ENCODE assay signal across 19 cellular contexts in genomic region chr1:85277802-85278201, GRCh38. TPM values are rescaled to one million over a fixed set of nuclear protein-coding genes. Genes with fewer than 3 reads are reported as not detected.
DNase-seq lines count a peak whose midpoint lies in the region; ATAC-seq and TF ChIP-seq lines count a peak whose summit lies in the region.
"Had no signal": no experiment of that assay in that cellular context is flagged by ENCODE, and none has a peak within 500 bp of the region (broad histone marks: within the 10 kb centered on the region; RNA-seq: fewer than 3 reads in every experiment).

No MANE protein-coding gene starts in this region.

- no peak overlapping the region for H3K4me3 ChIP-seq in BLaER1 treated with 17β-estradiol and CSF1 and Interleukin-3, amounts not matched to agents 10 nM and 100 nM
- H3K4me3 ChIP-seq in GM23338 = no peak overlapping the region
- no peak overlapping the region for H3K4me3 ChIP-seq in mesenchymal stem cell (ENCODE audit: insufficient read depth in 1 of 2, low read depth in 1 of 2, low read length in 2 of 2)

- no peak overlapping the region for H3K9ac ChIP-seq in BLaER1 treated with 17β-estradiol and CSF1 and Interleukin-3, amounts not matched to agents 10 nM and 100 nM
- no peak overlapping the region for H3K9ac ChIP-seq in mesenchymal stem cell (ENCODE audit: low read length)

- H3K27ac ChIP-seq in BLaER1 treated with 17β-estradiol and CSF1 and Interleukin-3, amounts not matched to agents 10 nM and 100 nM = peak overlapping the region in 4 of 11 experiments; percentile 87 to 96 (median 92); a peak in 6 of 22 replicates
- H3K27ac ChIP-seq in GM23338 (ENCODE audit: low read depth) = 0 out of 2 replicates have a peak overlapping the region, but pooled peaks have one; percentile 83
- H3K27ac ChIP-seq in mesenchymal stem cell (ENCODE audit: low read length, poor library complexity, severe bottlenecking) = no peak overlapping the region

- no peak overlapping the region for H2BK12ac ChIP-seq in mesenchymal stem cell (ENCODE audit: low read length in 2 of 2)

- H3K18ac ChIP-seq in mesenchymal stem cell (ENCODE audit: low read depth in 1 of 2, low read length in 2 of 2) = no peak overlapping the region

- peak overlapping the region; percentile 88 for H2AK5ac ChIP-seq in mesenchymal stem cell (ENCODE audit: low read length, severe bottlenecking)

- peaks cover 3 to 18% (median 12%) of the 10 kb centered on the region in 11 experiments; a peak in 20 of 22 replicates for H3K36me3 ChIP-seq in BLaER1 treated with 17β-estradiol and CSF1 and Interleukin-3, amounts not matched to agents 10 nM and 100 nM
- H3K36me3 ChIP-seq in GM23338 (ENCODE audit: insufficient read depth) = no peaks in the 10 kb centered on the region
- peaks cover 0 to 9% of the 10 kb centered on the region in 2 experiments for H3K36me3 ChIP-seq in mesenchymal stem cell (ENCODE audit: control insufficient read depth in 1 of 2, insufficient read depth in 2 of 2, low read depth in 1 of 2, low read length in 2 of 2)
- H3K36me3 ChIP-seq: gastroesophageal sphincter, thoracic aorta had no signal

- ATAC-seq in GM23338 (no peak), GM21717 (IDR thresholded peaks at IDR 0.05; ENCODE audit: unreplicated experiment) (no peak)
- ATAC-seq in activated T-helper 17 cell treated with anti-CD3 and anti-CD28 coated beads, Interleukin-2, amount 50 U/mL, for 72 hours (replicated peaks) = no peak
- ATAC-seq in activated T-cell treated with anti-CD3 and anti-CD28 coated beads, Interleukin-2, amount 50 U/mL, for 72 hours (replicated peaks in 1 of 2) = no peak
- ATAC-seq: gastroesophageal sphincter had no signal

- H4K8ac ChIP-seq in mesenchymal stem cell (ENCODE audit: low read length) = no peak overlapping the region

- 94% methylated on average over 3 of the region's 4 CpGs for WGBS in mesenchymal stem cell

- H3K4ac ChIP-seq in mesenchymal stem cell (ENCODE audit: low read depth in 1 of 2, low read length in 2 of 2) = no peak overlapping the region

- H3K36me3 Mint-ChIP-seq in GM23338 (ENCODE audit: low read depth) = no peaks in the 10 kb centered on the region; the same call in 2 of the 3 replicates
- H3K36me3 Mint-ChIP-seq in activated T-helper 17 cell treated with anti-CD3 and anti-CD28 coated beads, Interleukin-2, amount 50 U/mL, for 72 hours (ENCODE audit: low read depth) = peaks cover 31% of the 10 kb centered on the region
- H3K36me3 Mint-ChIP-seq in activated T-cell treated with anti-CD3 and anti-CD28 coated beads, Interleukin-2, amount 50 U/mL, for 72 hours (ENCODE audit: insufficient read depth in 2 of 2) = peaks cover 6 to 13% of the 10 kb centered on the region in 2 donors

- peaks cover 3% of the 10 kb centered on the region; the same call in 2 of the 3 replicates for H3K9me3 Mint-ChIP-seq in GM23338
- H3K9me3 Mint-ChIP-seq in activated T-helper 17 cell treated with anti-CD3 and anti-CD28 coated beads, Interleukin-2, amount 50 U/mL, for 72 hours = no peaks in the 10 kb centered on the region
- H3K9me3 Mint-ChIP-seq in activated T-cell treated with anti-CD3 and anti-CD28 coated beads, Interleukin-2, amount 50 U/mL, for 72 hours = no peaks in the 10 kb centered on the region

- H3K23ac ChIP-seq in mesenchymal stem cell (ENCODE audit: low read length in 2 of 2) = no peak overlapping the region

- no peak overlapping the region for H3K27ac Mint-ChIP-seq in GM23338
- peak overlapping the region; percentile 97 for H3K27ac Mint-ChIP-seq in activated T-helper 17 cell treated with anti-CD3 and anti-CD28 coated beads, Interleukin-2, amount 50 U/mL, for 72 hours
- H3K27ac Mint-ChIP-seq in activated T-cell treated with anti-CD3 and anti-CD28 coated beads, Interleukin-2, amount 50 U/mL, for 72 hours = no peak overlapping the region

- H3K79me1 ChIP-seq in mesenchymal stem cell (replicated peaks; ENCODE audit: low read length, poor library complexity, severe bottlenecking) = peaks cover 3% of the 10 kb centered on the region

- peaks cover 13% of the 10 kb centered on the region for H3K27me3 Mint-ChIP-seq in GM23338 (ENCODE audit: insufficient read depth, low read depth, poor library complexity)
- H3K27me3 Mint-ChIP-seq in activated T-helper 17 cell treated with anti-CD3 and anti-CD28 coated beads, Interleukin-2, amount 50 U/mL, for 72 hours = no peaks in the 10 kb centered on the region
- H3K27me3 Mint-ChIP-seq in activated T-cell treated with anti-CD3 and anti-CD28 coated beads, Interleukin-2, amount 50 U/mL, for 72 hours (ENCODE audit: low read depth) = peaks cover 12% of the 10 kb centered on the region

- no peak for DNase-seq in GM23338 (ENCODE audit: low spot score)
- peak; percentile 68 for DNase-seq in mesenchymal stem cell
- no peak for DNase-seq in activated T-cell treated with anti-CD3 and anti-CD28 coated beads, Interleukin-2, amount 50 U/mL, for 72 hours
- no peak for DNase-seq in GM03348 (ENCODE audit: low spot score)
- no peak for DNase-seq in NCI-H226
- DNase-seq: AML-193, anterior cingulate cortex, DMS153, GOT3, KG1, NCI-H1105, NCI-H69, OCI-M1, SW 1271 had no signal

- peaks cover 31% of the 10 kb centered on the region for H3K79me2 ChIP-seq in GM23338 (replicated peaks; ENCODE audit: insufficient read depth)

- H3K4me1 Mint-ChIP-seq in GM23338 = peaks cover 53% of the 10 kb centered on the region
- H3K4me1 Mint-ChIP-seq in activated T-helper 17 cell treated with anti-CD3 and anti-CD28 coated beads, Interleukin-2, amount 50 U/mL, for 72 hours = peaks cover 29% of the 10 kb centered on the region
- peaks cover 53% of the 10 kb centered on the region for H3K4me1 Mint-ChIP-seq in activated T-cell treated with anti-CD3 and anti-CD28 coated beads, Interleukin-2, amount 50 U/mL, for 72 hours (ENCODE audit: low read depth)

- H3K4me2 ChIP-seq in BLaER1 treated with 17β-estradiol and CSF1 and Interleukin-3, amounts not matched to agents 10 nM and 100 nM = peak overlapping the region in 6 of 11 experiments; percentile 67 to 85 (median 73); a peak in 6 of 22 replicates
- no peak overlapping the region for H3K4me2 ChIP-seq in GM23338
- no peak overlapping the region for H3K4me2 ChIP-seq in mesenchymal stem cell (ENCODE audit: low read length, poor library complexity, severe bottlenecking)

- no peak overlapping the region for H2BK15ac ChIP-seq in mesenchymal stem cell (ENCODE audit: low read depth, poor library complexity, severe bottlenecking)

- H3K9me3 ChIP-seq in BLaER1 treated with 17β-estradiol and CSF1 and Interleukin-3, amounts not matched to agents 10 nM and 100 nM (replicated peaks in 1 of 11) = peaks cover 0 to 12% (median 0%) of the 10 kb centered on the region in 11 experiments; a peak in 3 of 22 replicates
- no peaks in the 10 kb centered on the region for H3K9me3 ChIP-seq in mesenchymal stem cell (ENCODE audit: control insufficient read depth, low read length)
- H3K9me3 ChIP-seq: gastroesophageal sphincter, thoracic aorta had no signal

- H4K91ac ChIP-seq in mesenchymal stem cell (ENCODE audit: low read length) = no peak overlapping the region

- peak overlapping the region; percentile 88; the same call in 1 of the 3 replicates for H3K4me3 Mint-ChIP-seq in GM23338
- peak overlapping the region; percentile 92 for H3K4me3 Mint-ChIP-seq in activated T-helper 17 cell treated with anti-CD3 and anti-CD28 coated beads, Interleukin-2, amount 50 U/mL, for 72 hours
- H3K4me3 Mint-ChIP-seq in activated T-cell treated with anti-CD3 and anti-CD28 coated beads, Interleukin-2, amount 50 U/mL, for 72 hours = no peak overlapping the region

- H2BK120ac ChIP-seq in mesenchymal stem cell (ENCODE audit: low read depth, low read length) = no peak overlapping the region

- H2BK5ac ChIP-seq in mesenchymal stem cell (ENCODE audit: low read depth, low read length, poor library complexity, severe bottlenecking) = no peak overlapping the region

- no peak for TF ChIP-seq CTCF in GM23338 (conservative IDR thresholded peaks at IDR 0.05; ENCODE audit: low read depth in 2 of 2)

- no peaks in the 10 kb centered on the region for H3K27me3 ChIP-seq in BLaER1 treated with 17β-estradiol and CSF1 and Interleukin-3, amounts not matched to agents 10 nM and 100 nM
- no peaks in the 10 kb centered on the region for H3K27me3 ChIP-seq in GM23338 (ENCODE audit: insufficient read depth)
- H3K27me3 ChIP-seq in mesenchymal stem cell (ENCODE audit: control insufficient read depth in 1 of 2, insufficient read depth in 1 of 2, low read length in 2 of 2) = no peaks in the 10 kb centered on the region
- H3K27me3 ChIP-seq: gastroesophageal sphincter had no signal

- H3K14ac ChIP-seq in mesenchymal stem cell (ENCODE audit: low read length in 2 of 2) = no peak overlapping the region

- H3K9me2 ChIP-seq in GM23338 (ENCODE audit: insufficient read depth) = 0 out of 2 replicates have a peak, but pooled peaks cover 5% of the 10 kb centered on the region

- H3F3A ChIP-seq in GM23338 (replicated peaks; ENCODE audit: low read depth) = 0 out of 2 replicates have a peak, but pooled peaks cover 6% of the 10 kb centered on the region

- peak overlapping the region; percentile 12; the same call in 1 of the 2 replicates for H2AFZ ChIP-seq in GM23338
- H2AFZ ChIP-seq in mesenchymal stem cell (ENCODE audit: low read depth, low read length) = no peak overlapping the region

- H4K20me1 ChIP-seq in BLaER1 treated with 17β-estradiol and CSF1 and Interleukin-3, amounts not matched to agents 10 nM and 100 nM = peaks cover 6 to 31% (median 23%) of the 10 kb centered on the region in 11 experiments; a peak in 16 of 22 replicates
- peaks cover 10% of the 10 kb centered on the region; the same call in 1 of the 2 replicates for H4K20me1 ChIP-seq in GM23338 (replicated peaks; ENCODE audit: insufficient read depth)

- H3K4me1 ChIP-seq in BLaER1 treated with 17β-estradiol and CSF1 and Interleukin-3, amounts not matched to agents 10 nM and 100 nM = peaks cover 22 to 56% (median 40%) of the 10 kb centered on the region in 10 experiments
- H3K4me1 ChIP-seq in GM23338 (ENCODE audit: insufficient read depth) (peaks cover 19% of the 10 kb centered on the region), mesenchymal stem cell (ENCODE audit: control insufficient read depth, insufficient read depth, low read depth, low read length) (peaks cover 9% of the 10 kb centered on the region)

RNA-seq across cellular contexts. Expression of gene BCL10, which starts 1.4 kb away (rescaled TPM):
- 23.1 and 27.8 TPM in 2 replicates for total RNA-seq in GM23338 (2014; rRNA removed; shearing (Covaris generic))
- polyA plus RNA-seq in GM23338 (2016; fragmentation: Nextera tagmentation; extraction: Ambion mirVana) = 28.8 and 33.7 TPM in 2 replicates
- 10 to 100 TPM; 28.3 to 63.7 TPM for total RNA-seq in activated T-helper 17 cell treated with anti-CD3 and anti-CD28 coated beads, Interleukin-2, amount 50 U/mL, for 72 hours
- 21.7 TPM for polyA plus RNA-seq in mesenchymal stem cell (2013, experiment 1 of 2)
- 22.6 TPM for polyA plus RNA-seq in mesenchymal stem cell (2013, experiment 2 of 2)
- total RNA-seq in activated T-cell treated with anti-CD3 and anti-CD28 coated beads, Interleukin-2, amount 50 U/mL, for 72 hours = 10 to 100 TPM; 23.8 to 30.1 TPM

RNA-seq across cellular contexts. Expression of gene C1orf52, which starts 18.3 kb away (rescaled TPM):
- total RNA-seq in GM23338 (2014; rRNA removed; shearing (Covaris generic)) = 35.6 and 39.7 TPM in 2 replicates
- polyA plus RNA-seq in GM23338 (2016; fragmentation: Nextera tagmentation; extraction: Ambion mirVana) = 102 and 107 TPM in 2 replicates
- total RNA-seq in activated T-helper 17 cell treated with anti-CD3 and anti-CD28 coated beads, Interleukin-2, amount 50 U/mL, for 72 hours = 10 to 100 TPM; 16.9 to 19.1 TPM
- polyA plus RNA-seq in mesenchymal stem cell (2013, experiment 1 of 2) = 25.2 TPM
- polyA plus RNA-seq in mesenchymal stem cell (2013, experiment 2 of 2) = 25.7 TPM
- 10 to 100 TPM; 23.3 to 25.6 TPM for total RNA-seq in activated T-cell treated with anti-CD3 and anti-CD28 coated beads, Interleukin-2, amount 50 U/mL, for 72 hours

Comparison
In these comparisons a context has a peak if more than half of its experiments do, and no peak if none do; other contexts are left out.
1. H3K4me2 ChIP-seq: peak in BLaER1 treated with 17β-estradiol and CSF1 and Interleukin-3, amounts not matched to agents 10 nM and 100 nM (6 of 11); none in GM23338 (single experiment) and mesenchymal stem cell (single experiment).
2. H3K4me3 Mint-ChIP-seq: peak in GM23338 (single experiment) and activated T-helper 17 cell treated with anti-CD3 and anti-CD28 coated beads, Interleukin-2, amount 50 U/mL, for 72 hours (single experiment); none in activated T-cell treated with anti-CD3 and anti-CD28 coated beads, Interleukin-2, amount 50 U/mL, for 72 hours (0 of 2).